Comparison of ENCODE assay signal across 20 cellular contexts in genomic region chr18:53629356-53629755, GRCh38.
DNase-seq lines count a peak whose midpoint lies in the region; ATAC-seq and TF ChIP-seq lines count a peak whose summit lies in the region.
"Had no signal": no experiment of that assay in that cellular context is flagged by ENCODE, and none has a peak within 500 bp of the region (broad histone marks: within the 10 kb centered on the region; RNA-seq: fewer than 3 reads in every experiment).

No MANE protein-coding gene starts in this region.

- ATAC-seq in natural killer cell treated with Interleukin-12 subunit alpha and Interleukin-12 subunit beta and Interleukin-15 and Interleukin-18, amount 100 ng/mL, for 72 hours = no peak
- no peak for ATAC-seq in GM18502 (IDR thresholded peaks at IDR 0.05; ENCODE audit: poor library complexity, unreplicated experiment)
- ATAC-seq: A549, HepG2 had no signal

- TF ChIP-seq CTCF in MCF 10A (IDR thresholded peaks at IDR 0.05; ENCODE audit: unreplicated experiment) (no peak), breast epithelium (IDR thresholded peaks at IDR 0.05) (no peak), epithelial cell of esophagus (IDR thresholded peaks at IDR 0.05; ENCODE audit: insufficient read depth, low read depth, low read length, missing control alignments) (no peak), smooth muscle cell (IDR thresholded peaks at IDR 0.05; ENCODE audit: borderline replicate concordance, insufficient read depth, poor library complexity, severe bottlenecking) (no peak)

- H3K9ac ChIP-seq in smooth muscle cell (ENCODE audit: low read depth) = no peak overlapping the region
- H3K9ac ChIP-seq: GM23248 had no signal

- H3K79me2 ChIP-seq in smooth muscle cell (ENCODE audit: low read depth) = no peaks in the 10 kb centered on the region

- no peaks in the 10 kb centered on the region for H3K4me1 Mint-ChIP-seq in MCF 10A (ENCODE audit: insufficient read depth, unreplicated experiment)
- H3K4me1 Mint-ChIP-seq in natural killer cell treated with Interleukin-12 subunit alpha and Interleukin-12 subunit beta and Interleukin-15 and Interleukin-18, amount 100 ng/mL, for 72 hours (ENCODE audit: low read depth in 2 of 2) = no peaks in the 10 kb centered on the region

- POLR2A ChIA-PET in MCF 10A (lab: Yijun Ruan, JAX) = interaction anchor here (0.6 kb wide), 1 partner anchor 592 kb away, joined by 3 read pairs; no protein-coding TSS in a partner anchor

- no peak for TF ChIP-seq POLR2A in breast epithelium (IDR thresholded peaks at IDR 0.05)

- no peaks in the 10 kb centered on the region for H3K36me3 Mint-ChIP-seq in MCF 10A (ENCODE audit: insufficient read depth, unreplicated experiment)
- peaks cover 12% of the 10 kb centered on the region for H3K36me3 Mint-ChIP-seq in natural killer cell treated with Interleukin-12 subunit alpha and Interleukin-12 subunit beta and Interleukin-15 and Interleukin-18, amount 100 ng/mL, for 72 hours

- no peak overlapping the region for H2AFZ ChIP-seq in smooth muscle cell (ENCODE audit: low read depth)
- H2AFZ ChIP-seq: GM23248 had no signal

- H3K4me3 ChIP-seq in breast epithelium = no peak overlapping the region
- no peak overlapping the region for H3K4me3 ChIP-seq in epithelial cell of esophagus (ENCODE audit: low read length)
- no peak overlapping the region for H3K4me3 ChIP-seq in smooth muscle cell
- H3K4me3 ChIP-seq: A549, GM23248 had no signal

- H3K9me3 ChIP-seq in breast epithelium = peaks cover 3 to 4% of the 10 kb centered on the region in 2 donors
- no peaks in the 10 kb centered on the region for H3K9me3 ChIP-seq in smooth muscle cell (replicated peaks; ENCODE audit: low read depth)
- H3K9me3 ChIP-seq: A549, Caco-2 had no signal

- CTCF ChIA-PET in MCF 10A (lab: Yijun Ruan, JAX) = no interaction called here

- H3K27ac ChIP-seq in breast epithelium = no peak overlapping the region
- H3K27ac ChIP-seq in smooth muscle cell (ENCODE audit: low read depth) = no peak overlapping the region
- H3K27ac ChIP-seq: 22Rv1, A549, C4-2B, GM23248 had no signal

- H4K20me1 ChIP-seq in smooth muscle cell (ENCODE audit: low read depth) = no peaks in the 10 kb centered on the region

- H3K9me3 Mint-ChIP-seq in MCF 10A (ENCODE audit: unreplicated experiment) = peaks cover 35% of the 10 kb centered on the region
- H3K9me3 Mint-ChIP-seq in natural killer cell treated with Interleukin-12 subunit alpha and Interleukin-12 subunit beta and Interleukin-15 and Interleukin-18, amount 100 ng/mL, for 72 hours = peaks cover 29% of the 10 kb centered on the region

- H3K4me3 Mint-ChIP-seq in MCF 10A (ENCODE audit: unreplicated experiment) = no peak overlapping the region
- H3K4me3 Mint-ChIP-seq in natural killer cell treated with Interleukin-12 subunit alpha and Interleukin-12 subunit beta and Interleukin-15 and Interleukin-18, amount 100 ng/mL, for 72 hours = no peak overlapping the region
- H3K4me3 Mint-ChIP-seq: CD4-positive, alpha-beta T cell had no signal

- H3K4me2 ChIP-seq in smooth muscle cell = no peak overlapping the region
- H3K4me2 ChIP-seq: A549 had no signal

- H3K4me1 ChIP-seq in breast epithelium = no peaks in the 10 kb centered on the region
- H3K4me1 ChIP-seq in smooth muscle cell (ENCODE audit: low read depth) = no peaks in the 10 kb centered on the region
- H3K4me1 ChIP-seq: A549, Caco-2 had no signal

- no TSS peak for BruUV-seq in MCF 10A (replicated peaks; lab: Mats Ljungman, UMichigan)

- intact Hi-C loops in MCF 10A (cut with micrococcal nuclease) (no loop called here), breast epithelium (cut with DNase I; ENCODE audit: low total_unique reads) (no loop called here)

- no peaks in the 10 kb centered on the region for H3K27me3 ChIP-seq in breast epithelium
- H3K27me3 ChIP-seq in smooth muscle cell (ENCODE audit: low read depth) = no peaks in the 10 kb centered on the region

- H3K27me3 Mint-ChIP-seq in MCF 10A (ENCODE audit: insufficient read depth, unreplicated experiment) = no peaks in the 10 kb centered on the region
- no peaks in the 10 kb centered on the region for H3K27me3 Mint-ChIP-seq in natural killer cell treated with Interleukin-12 subunit alpha and Interleukin-12 subunit beta and Interleukin-15 and Interleukin-18, amount 100 ng/mL, for 72 hours
- H3K27me3 Mint-ChIP-seq: CD4-positive, alpha-beta T cell; IgD-negative memory B cell had no signal

- peak; percentile 32 for DNase-seq in MCF 10A (ENCODE audit: unreplicated experiment)
- no peak for DNase-seq in breast epithelium (ENCODE audit: low spot score in 2 of 2)
- DNase-seq in SW480 (ENCODE audit: low spot score) = peak; percentile 42
- DNase-seq in epithelial cell of esophagus (ENCODE audit: low read depth) = peak; percentile 2
- no peak for DNase-seq in natural killer cell treated with Interleukin-12 subunit alpha and Interleukin-12 subunit beta and Interleukin-15 and Interleukin-18, amount 100 ng/mL, for 72 hours (ENCODE audit: low spot score)
- DNase-seq in smooth muscle cell (lab: John Stamatoyannopoulos, UW; ENCODE audit: unreplicated experiment) = no peak
- DNase-seq: AML-193; Caco-2; CD4-positive, alpha-beta T cell; DMS153; DMS79; GF-D8; GM23248; HCEC 1CT had no signal

- no peak overlapping the region for H3K27ac Mint-ChIP-seq in MCF 10A (ENCODE audit: low read depth, unreplicated experiment)
- no peak overlapping the region for H3K27ac Mint-ChIP-seq in natural killer cell treated with Interleukin-12 subunit alpha and Interleukin-12 subunit beta and Interleukin-15 and Interleukin-18, amount 100 ng/mL, for 72 hours
- H3K27ac Mint-ChIP-seq: CD4-positive, alpha-beta T cell; IgD-negative memory B cell had no signal

- no peaks in the 10 kb centered on the region for H3F3A ChIP-seq in smooth muscle cell (ENCODE audit: low read depth)

- no peaks in the 10 kb centered on the region for H3K36me3 ChIP-seq in breast epithelium
- no peaks in the 10 kb centered on the region for H3K36me3 ChIP-seq in smooth muscle cell (ENCODE audit: low read depth)

Comparison
In these comparisons a context has a peak if more than half of its experiments do, and no peak if none do; other contexts are left out.
1. DNase-seq: peak in MCF 10A (single experiment), SW480 (single experiment) and epithelial cell of esophagus (single experiment); none in breast epithelium (0 of 2), natural killer cell treated with Interleukin-12 subunit alpha and Interleukin-12 subunit beta and Interleukin-15 and Interleukin-18, amount 100 ng/mL, for 72 hours (single experiment) and smooth muscle cell (single experiment).